1 cellular context compared by ENCODE assay signal in genomic region chr17:55742272-55743102, GRCh38.
TF ChIP-seq lines count a peak whose summit lies in the region.

No MANE protein-coding gene starts in this region.

TF ChIP-seq in SK-N-SH treated with all-trans-retinoic acid at 6 μM for 48 hours, 23 proteins besides CTCF, POLR2A, EP300 and RAD21:
- TF ChIP-seq TSHZ2 (CRISPR knock-in tag; IDR thresholded peaks at IDR 0.05) (no peak), CSDC2 (CRISPR knock-in tag; IDR thresholded peaks at IDR 0.05) (no peak), BACH2 (CRISPR knock-in tag; IDR thresholded peaks at IDR 0.05; ENCODE audit: borderline replicate concordance) (no peak), PATZ1 (CRISPR knock-in tag; IDR thresholded peaks at IDR 0.05; ENCODE audit: borderline replicate concordance) (no peak)
TF ChIP-seq in SK-N-SH treated with all-trans-retinoic acid at 6 μM for 48 hours: peak in this region for 0.
